ENCODE assay signal across 10 cellular contexts in genomic region chr2:11539317-11540147, GRCh38. TPM values are rescaled to one million over a fixed set of nuclear protein-coding genes. Genes with fewer than 3 reads are reported as not detected.
A peak's percentile ranks its signal among the peaks of the same experiment; 100 is the strongest.
DNase-seq lines count a peak whose midpoint lies in the region; ATAC-seq and TF ChIP-seq lines count a peak whose summit lies in the region.
"Had no signal": no experiment of that assay in that cellular context is flagged by ENCODE, and none has a peak within 500 bp of the region (broad histone marks: within the 10 kb centered on the region; RNA-seq: fewer than 3 reads in every experiment).

No MANE protein-coding gene starts in this region.

- H3K4me3 Mint-ChIP-seq in activated naive CD8-positive, alpha-beta T cell treated with anti-CD3 and anti-CD28 coated beads for 36 hours: no peak overlapping the region

- no peak for TF ChIP-seq POLR2A in prostate gland (IDR thresholded peaks at IDR 0.05)

- intact Hi-C loops in Right ventricle myocardium superior (cut with DNase I): no loop called here
- intact Hi-C loops in prostate gland (cut with DNase I): loop anchor here (5.0 kb wide), 1 partner anchor 33 kb away; no protein-coding TSS in a partner anchor

- H3K27me3 ChIP-seq in HUES48 (ENCODE audit: control insufficient read depth, insufficient read depth, low read length): no peaks in the 10 kb centered on the region
- no peaks in the 10 kb centered on the region for H3K27me3 ChIP-seq in prostate gland (replicated peaks; ENCODE audit: insufficient read depth)

- TF ChIP-seq CTCF in prostate gland (IDR thresholded peaks at IDR 0.05): no peak

- no peaks in the 10 kb centered on the region for H3K36me3 Mint-ChIP-seq in activated naive CD8-positive, alpha-beta T cell treated with anti-CD3 and anti-CD28 coated beads for 36 hours

- no peaks in the 10 kb centered on the region for H3K9me3 Mint-ChIP-seq in activated naive CD8-positive, alpha-beta T cell treated with anti-CD3 and anti-CD28 coated beads for 36 hours

- H3K9me3 ChIP-seq in HUES48 (ENCODE audit: control insufficient read depth, insufficient read depth, low read length) (no peaks in the 10 kb centered on the region), prostate gland (no peaks in the 10 kb centered on the region)

- H3K36me3 ChIP-seq in HUES48 (ENCODE audit: control insufficient read depth, insufficient read depth, low read length) (no peaks in the 10 kb centered on the region), prostate gland (no peaks in the 10 kb centered on the region)

- H3K27ac ChIP-seq in HUES48 (ENCODE audit: low read depth, low read length): peak overlapping the region; percentile 65
- H3K27ac ChIP-seq in prostate gland: peak overlapping the region; percentile 87 to 88
- H3K27ac ChIP-seq: HL-60 had no signal

- H3K4me1 Mint-ChIP-seq in activated naive CD8-positive, alpha-beta T cell treated with anti-CD3 and anti-CD28 coated beads for 36 hours: no peaks in the 10 kb centered on the region

- ATAC-seq in Right ventricle myocardium superior (ENCODE audit: poor library complexity) (peak; percentile 54), HG02885 (IDR thresholded peaks at IDR 0.05; ENCODE audit: poor library complexity, unreplicated experiment) (no peak), HG02884 (IDR thresholded peaks at IDR 0.05; ENCODE audit: unreplicated experiment) (no peak)

- H3K9ac ChIP-seq in HUES48 (ENCODE audit: low read depth, low read length): no peak overlapping the region

- H3K4me1 ChIP-seq in HUES48 (ENCODE audit: control insufficient read depth, insufficient read depth, low read length) (peaks cover 37% of the 10 kb centered on the region), prostate gland (replicated peaks) (peaks cover 3% of the 10 kb centered on the region)

- DNase-seq in NCI-H510A (lab: John Stamatoyannopoulos, UW) (peak; percentile 97), Right ventricle myocardium superior (no peak), prostate gland (ENCODE audit: low spot score) (peak; percentile 94)
- no peak for DNase-seq in activated naive CD8-positive, alpha-beta T cell treated with anti-CD3 and anti-CD28 coated beads for 36 hours
- DNase-seq in effector CD4-positive, alpha-beta T cell: no peak
- DNase-seq: activated gamma-delta T cell treated with Interleukin-2 at 50 U/mL for 16 hours had no signal

- peaks cover 38% of the 10 kb centered on the region for H3K27me3 Mint-ChIP-seq in activated naive CD8-positive, alpha-beta T cell treated with anti-CD3 and anti-CD28 coated beads for 36 hours

- 15% methylated on average over 18 of the region's 18 CpGs for WGBS in prostate gland

- H3K4me3 ChIP-seq in HUES48 (ENCODE audit: low read depth, low read length) (no peak overlapping the region), prostate gland (peak overlapping the region; percentile 34 to 45)

- no peak overlapping the region for H3K27ac Mint-ChIP-seq in activated naive CD8-positive, alpha-beta T cell treated with anti-CD3 and anti-CD28 coated beads for 36 hours

RNA-seq across cellular contexts. Expression of gene GREB1, which starts 5.7 kb away (rescaled TPM):
- 9.0 TPM for total RNA-seq in Right ventricle myocardium superior
- 100 to 1,000 TPM; 224 to 392 TPM for total RNA-seq in prostate gland
- 1 to 10 TPM in 1 of 2 experiments, under 1 TPM in 1; 0.52 to 1.0 TPM for total RNA-seq in activated naive CD8-positive, alpha-beta T cell treated with anti-CD3 and anti-CD28 coated beads for 36 hours

Comparison
In these comparisons a context has a peak if more than half of its experiments do, and no peak if none do; other contexts are left out.
1. DNase-seq: peak in NCI-H510A (single experiment) and prostate gland (single experiment); none in Right ventricle myocardium superior (single experiment), activated naive CD8-positive, alpha-beta T cell treated with anti-CD3 and anti-CD28 coated beads for 36 hours (single experiment) and effector CD4-positive, alpha-beta T cell (single experiment).
2. RNA of gene GREB1, which starts 5.7 kb away (total RNA-seq): 224 to 392 TPM in prostate gland; 9.0 TPM in Right ventricle myocardium superior (single experiment) and 0.52 to 1.0 TPM in activated naive CD8-positive, alpha-beta T cell treated with anti-CD3 and anti-CD28 coated beads for 36 hours; every median in the first group is over 10 times any median in the second.